ENCODE assay signal across 7 cellular contexts in genomic region chr1:239874831-239875230, GRCh38.
"Had no signal": no experiment of that assay in that cellular context is flagged by ENCODE, and none has a peak within 500 bp of the region (broad histone marks: within the 10 kb centered on the region; RNA-seq: fewer than 3 reads in every experiment).

No MANE protein-coding gene starts in this region.

- H3K4me2 ChIP-seq: KMS-11 had no signal

- ATAC-seq: K562 had no signal

- DNase-seq: IMR-90, KBM-7, KG1 had no signal

- FAIRE-seq: HTR-8/SVneo, K562 had no signal

- H3K4me3 ChIP-seq: K562 had no signal

- H3K27ac ChIP-seq: HL-60, KMS-11 had no signal

- H3K9ac ChIP-seq: KMS-11 had no signal
